In the genomic region with DNA sequence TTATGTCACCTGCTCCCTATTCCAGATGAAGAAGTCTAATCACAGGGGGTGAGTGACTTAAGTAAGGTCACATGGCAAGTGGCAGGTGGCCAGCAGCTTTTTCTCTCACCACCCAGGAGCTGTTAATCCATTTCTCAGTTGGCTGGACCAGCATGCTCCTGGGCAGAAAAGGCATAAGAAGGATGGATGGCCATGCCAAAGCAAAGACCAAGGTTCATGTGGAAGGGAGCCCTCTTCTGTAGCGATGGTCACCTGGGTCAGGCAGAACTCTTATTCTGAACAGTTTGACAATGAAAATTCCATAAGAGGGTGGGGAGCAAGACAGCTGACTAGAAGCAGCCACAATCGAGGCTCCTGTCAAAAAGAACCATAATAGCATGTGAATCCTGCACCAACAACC, we compare ENCODE assay signal across 8 cellular contexts.
"Had no signal": no experiment of that assay in that cellular context is flagged by ENCODE, and none has a peak within 500 bp of the region (broad histone marks: within the 10 kb centered on the region; RNA-seq: fewer than 3 reads in every experiment).

No MANE protein-coding gene starts in this region.

- H3K36me3 Mint-ChIP-seq: IgD-negative memory B cell had no signal

- H3K4me1 Mint-ChIP-seq: IgD-negative memory B cell had no signal

- FAIRE-seq: H1, H54, HTR-8/SVneo had no signal

- H3K27me3 Mint-ChIP-seq: IgD-negative memory B cell had no signal

- H3K4me3 ChIP-seq: GM23338 had no signal

- H3K27ac Mint-ChIP-seq: H9, IgD-negative memory B cell had no signal

- H3K4me3 Mint-ChIP-seq: GM23338, H9, IgD-negative memory B cell had no signal

- H3K4me2 ChIP-seq: GM23338 had no signal

- DNase-seq: HCEC 1CT, KBM-7 had no signal
